Comparison of ENCODE assay signal across 9 cellular contexts in the genomic region with DNA sequence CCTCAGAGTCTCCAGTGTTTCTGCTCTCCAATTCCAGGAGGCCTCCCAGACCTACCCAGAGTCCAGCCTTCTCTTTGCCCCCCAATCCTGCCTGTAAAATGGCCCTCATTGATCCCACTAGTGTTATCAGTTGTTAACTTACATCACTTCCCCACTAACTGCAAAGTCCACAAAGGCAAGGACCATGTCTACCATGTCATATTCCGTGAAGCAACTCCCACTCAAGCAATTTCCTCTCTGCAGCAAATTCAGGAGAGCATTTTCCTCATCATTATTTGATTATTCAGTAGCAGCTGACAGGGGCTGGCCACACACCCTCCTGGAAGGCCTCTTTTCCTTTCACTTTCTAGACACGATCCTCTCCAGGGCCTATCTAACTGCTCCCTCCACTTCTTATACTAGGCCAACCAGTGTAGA.
DNase-seq lines count a peak whose midpoint lies in the region; ATAC-seq and TF ChIP-seq lines count a peak whose summit lies in the region.
"Had no signal": no experiment of that assay in that cellular context is flagged by ENCODE, and none has a peak within 500 bp of the region (broad histone marks: within the 10 kb centered on the region; RNA-seq: fewer than 3 reads in every experiment).

No MANE protein-coding gene starts in this region.

- H3K27me3 Mint-ChIP-seq in activated naive CD4-positive, alpha-beta T cell treated with anti-CD3 and anti-CD28 coated beads for 36 hours (ENCODE audit: low read depth) = no peaks in the 10 kb centered on the region
- no peaks in the 10 kb centered on the region for H3K27me3 Mint-ChIP-seq in H9 (ENCODE audit: low read depth)

- H2AFZ ChIP-seq in H9 (ENCODE audit: low read length) = no peak overlapping the region

- DNase-seq in activated naive CD4-positive, alpha-beta T cell treated with anti-CD3 and anti-CD28 coated beads for 36 hours = peak; percentile 35
- no peak for DNase-seq in activated naive CD4-positive, alpha-beta T cell treated with anti-CD3 and anti-CD28 coated beads, Interleukin-2, amount 50 U/mL, for 16 hours
- DNase-seq in OCI-M1 (lab: John Stamatoyannopoulos, UW) (peak; percentile 85), left cardiac atrium (no peak), H9 (no peak), EL (no peak)

- no peaks in the 10 kb centered on the region for H3K9me3 ChIP-seq in subcutaneous abdominal adipose tissue (ENCODE audit: control insufficient read depth in 5 of 5, low read length in 5 of 5)
- no peaks in the 10 kb centered on the region for H3K9me3 ChIP-seq in H9 (ENCODE audit: control insufficient read depth, low read depth, low read length)

- H4K91ac ChIP-seq in H9 (ENCODE audit: insufficient read length, low read depth, low read length) = no peak overlapping the region

- no peaks in the 10 kb centered on the region for H3K9me3 Mint-ChIP-seq in activated naive CD4-positive, alpha-beta T cell treated with anti-CD3 and anti-CD28 coated beads for 36 hours
- H3K9me3 Mint-ChIP-seq in H9 = no peaks in the 10 kb centered on the region
- H3K9me3 Mint-ChIP-seq: nephron had no signal

- H2BK12ac ChIP-seq in H9 (ENCODE audit: insufficient read length, low read depth, low read length) = no peak overlapping the region

- no peak overlapping the region for H2AK5ac ChIP-seq in H9 (ENCODE audit: insufficient read length, low read length)

- H3K4me2 ChIP-seq in H9 (ENCODE audit: insufficient read depth, insufficient read length, low read length) = no peak overlapping the region

- H3K23ac ChIP-seq in H9 (ENCODE audit: insufficient read length, low read depth, low read length) = no peak overlapping the region

- H3K79me1 ChIP-seq in H9 (ENCODE audit: insufficient read depth, low read depth, low read length, poor library complexity, severe bottlenecking) = peaks cover 3% of the 10 kb centered on the region

- H3K9ac ChIP-seq in subcutaneous abdominal adipose tissue (ENCODE audit: low read length in 5 of 5) = no peak overlapping the region
- H3K9ac ChIP-seq in H9 (ENCODE audit: extremely low read depth, insufficient read length, low read length) = no peak overlapping the region

- H3K36me3 ChIP-seq in subcutaneous abdominal adipose tissue (ENCODE audit: control insufficient read depth in 5 of 5, insufficient read depth in 5 of 5, low read length in 5 of 5) = no peaks in the 10 kb centered on the region

- H3K4me3 Mint-ChIP-seq in activated naive CD4-positive, alpha-beta T cell treated with anti-CD3 and anti-CD28 coated beads for 36 hours = no peak overlapping the region
- no peak overlapping the region for H3K4me3 Mint-ChIP-seq in H9
- H3K4me3 Mint-ChIP-seq: nephron had no signal

- no peaks in the 10 kb centered on the region for H3K36me3 Mint-ChIP-seq in activated naive CD4-positive, alpha-beta T cell treated with anti-CD3 and anti-CD28 coated beads for 36 hours (ENCODE audit: low read depth)
- no peaks in the 10 kb centered on the region for H3K36me3 Mint-ChIP-seq in H9 (ENCODE audit: insufficient read depth in 1 of 3, low read depth in 3 of 3)

- no peak overlapping the region for H3K56ac ChIP-seq in H9 (ENCODE audit: insufficient read length, low read depth, low read length)

- H3T11ph ChIP-seq in H9 (ENCODE audit: low read length) = no peak overlapping the region

- WGBS in H9 (ENCODE audit: extremely low coverage, insufficient read length, low lambda C conversion rate) = no CpG with 5 or more reads among the region's 2 CpGs

- H3K27me3 ChIP-seq in subcutaneous abdominal adipose tissue (ENCODE audit: control insufficient read depth in 5 of 5, insufficient read depth in 4 of 5, low read length in 5 of 5) (no peaks in the 10 kb centered on the region), H9 (ENCODE audit: insufficient read depth, low read length) (no peaks in the 10 kb centered on the region)

- H3K14ac ChIP-seq in H9 (ENCODE audit: insufficient read depth, low read length) = no peak overlapping the region

- no peak overlapping the region for H2BK20ac ChIP-seq in H9 (ENCODE audit: low read depth, low read length, poor library complexity, severe bottlenecking)

- H4K8ac ChIP-seq in H9 (replicated peaks; ENCODE audit: insufficient read length, low read depth, low read length) = no peak overlapping the region

- H3K4me1 ChIP-seq in subcutaneous abdominal adipose tissue (ENCODE audit: control insufficient read depth in 5 of 5, insufficient read depth in 5 of 5, low read length in 5 of 5) = peaks cover 26 to 80% (median 76%) of the 10 kb centered on the region in 5 donors
- peaks cover 23% of the 10 kb centered on the region for H3K4me1 ChIP-seq in H9 (ENCODE audit: insufficient read depth, low read length)

- H2BK120ac ChIP-seq in H9 (ENCODE audit: low read depth, low read length, poor library complexity, severe bottlenecking) = no peak overlapping the region

- H3K79me2 ChIP-seq in H9 (ENCODE audit: insufficient read depth, low read length) = peaks cover 64% of the 10 kb centered on the region

- no peak for TF ChIP-seq CTCF in H9 (conservative IDR thresholded peaks at IDR 0.05)

- H3K23me2 ChIP-seq in H9 (ENCODE audit: insufficient read length, low read depth, low read length, poor library complexity, severe bottlenecking) = no peaks in the 10 kb centered on the region

- no peak overlapping the region for H3K4ac ChIP-seq in H9 (ENCODE audit: low read depth, low read length)

- peak overlapping the region in 3 of 5 donors; percentile 1 to 26 (median 5) for H3K4me3 ChIP-seq in subcutaneous abdominal adipose tissue (ENCODE audit: low read depth in 1 of 5, low read length in 5 of 5)

- peaks cover 16% of the 10 kb centered on the region for H3K4me1 Mint-ChIP-seq in activated naive CD4-positive, alpha-beta T cell treated with anti-CD3 and anti-CD28 coated beads for 36 hours (ENCODE audit: low read depth)
- peaks cover 10 to 15% of the 10 kb centered on the region in 2 experiments for H3K4me1 Mint-ChIP-seq in H9

- CTCF ChIA-PET in activated naive CD4-positive, alpha-beta T cell treated with anti-CD3 and anti-CD28 coated beads for 36 hours (lab: Charles Lee) = interaction anchor here (0.6 to 1.2 kb wide), 2 partner anchors 65 to 102 kb away, joined by 3 read pairs; no protein-coding TSS in a partner anchor

- H4K5ac ChIP-seq in H9 (ENCODE audit: insufficient read length, low read depth, low read length) = no peak overlapping the region

- intact Hi-C loops in activated naive CD4-positive, alpha-beta T cell treated with anti-CD3 and anti-CD28 coated beads for 36 hours (cut with micrococcal nuclease) = loop anchor here (1.0 to 5.0 kb wide), 3 partner anchors 15 to 267 kb away; no protein-coding TSS in a partner anchor
- intact Hi-C loops in left cardiac atrium (cut with DNase I) = no loop called here

- no peak overlapping the region for H2BK15ac ChIP-seq in H9 (ENCODE audit: low read depth, low read length)

- peak overlapping the region; percentile 38 for H3K27ac ChIP-seq in subcutaneous abdominal adipose tissue (ENCODE audit: low read depth, low read length)
- H3K27ac ChIP-seq in H9 (ENCODE audit: insufficient read length, low read depth, low read length) = no peak overlapping the region

- H3K27ac Mint-ChIP-seq in activated naive CD4-positive, alpha-beta T cell treated with anti-CD3 and anti-CD28 coated beads for 36 hours = no peak overlapping the region
- no peak overlapping the region for H3K27ac Mint-ChIP-seq in H9
- H3K27ac Mint-ChIP-seq: nephron had no signal

- no peak overlapping the region for H3K18ac ChIP-seq in H9 (ENCODE audit: insufficient read length, low read depth, low read length)

- no peak overlapping the region for H2BK5ac ChIP-seq in H9 (ENCODE audit: insufficient read length, low read length)

- H4K20me1 ChIP-seq in H9 (ENCODE audit: control insufficient read depth, insufficient read depth, insufficient read length) = no peaks in the 10 kb centered on the region

- ATAC-seq in left cardiac atrium = peak; percentile 31 to 56
- ATAC-seq in GM18868 (IDR thresholded peaks at IDR 0.05; ENCODE audit: unreplicated experiment) = no peak

Comparison
In these comparisons a context has a peak if more than half of its experiments do, and no peak if none do; other contexts are left out.
1. DNase-seq: peak in activated naive CD4-positive, alpha-beta T cell treated with anti-CD3 and anti-CD28 coated beads for 36 hours (single experiment) and OCI-M1 (single experiment); none in activated naive CD4-positive, alpha-beta T cell treated with anti-CD3 and anti-CD28 coated beads, Interleukin-2, amount 50 U/mL, for 16 hours (single experiment), left cardiac atrium (single experiment), H9 (single experiment) and EL (single experiment).